ENCODE assay signal across 31 cellular contexts in the genomic region with DNA sequence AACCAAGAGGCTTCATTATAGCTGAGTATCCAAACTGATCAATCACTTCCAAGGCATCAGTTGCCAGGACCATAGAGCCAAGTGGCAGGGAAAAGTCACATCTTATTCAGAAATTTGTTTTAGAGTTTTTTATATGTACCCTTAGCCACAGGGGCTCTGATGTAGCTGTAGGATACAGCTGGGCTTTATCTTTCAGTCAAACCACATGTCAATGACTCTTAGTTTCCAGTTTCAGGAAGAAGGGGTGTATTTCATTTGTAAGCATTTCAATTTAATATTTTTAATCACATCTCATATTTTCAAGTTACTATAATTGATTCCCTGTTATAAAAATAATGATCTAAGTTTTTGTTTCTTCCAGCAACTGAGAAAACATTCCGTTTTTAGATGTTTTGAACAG. TPM values are rescaled to one million over a fixed set of nuclear protein-coding genes. Genes with fewer than 3 reads are reported as not detected.
DNase-seq lines count a peak whose midpoint lies in the region; ATAC-seq and TF ChIP-seq lines count a peak whose summit lies in the region.
"Had no signal": no experiment of that assay in that cellular context is flagged by ENCODE, and none has a peak within 500 bp of the region (broad histone marks: within the 10 kb centered on the region; RNA-seq: fewer than 3 reads in every experiment).

No MANE protein-coding gene starts in this region.

- H3K27me3 ChIP-seq in Loucy (ENCODE audit: insufficient read depth, low read length, poor library complexity, severe bottlenecking) = no peaks in the 10 kb centered on the region
- H3K27me3 ChIP-seq: dorsolateral prefrontal cortex, gastroesophageal sphincter, neutrophil, Peyer's patch, sigmoid colon, testis, uterus had no signal

- H3K27me3 Mint-ChIP-seq in activated T-cell treated with anti-CD3 and anti-CD28 coated beads, Interleukin-2, amount 50 U/mL, for 4 hours (ENCODE audit: low read depth) = no peaks in the 10 kb centered on the region
- no peaks in the 10 kb centered on the region for H3K27me3 Mint-ChIP-seq in activated T-helper 17 cell treated with anti-CD3 and anti-CD28 coated beads, Interleukin-2, amount 50 U/mL, for 72 hours
- peaks cover 6% of the 10 kb centered on the region for H3K27me3 Mint-ChIP-seq in nephron progenitor cell (ENCODE audit: low read depth, poor library complexity)
- H3K27me3 Mint-ChIP-seq: progenitor cell of endocrine pancreas; stimulated activated naive B cell treated with anti-CD40 and anti-IgM and Interleukin-4, amounts not matched to agents 10 μg/mL and 1 μg/mL and 100 μg/mL, for 72 hours had no signal

- no peaks in the 10 kb centered on the region; the same call in 1 of the 2 replicates for H3F3A ChIP-seq in Loucy (ENCODE audit: low read depth)

- no peaks in the 10 kb centered on the region for H3K9me3 ChIP-seq in Loucy (ENCODE audit: insufficient read depth, low read depth, low read length)
- H3K9me3 ChIP-seq: A549, gastroesophageal sphincter, neutrophil, Peyer's patch, sigmoid colon, testis, uterus had no signal

- peak; percentile 8 to 11 for ATAC-seq in activated T-cell treated with anti-CD3 and anti-CD28 coated beads, Interleukin-2, amount 50 U/mL, for 4 hours
- ATAC-seq in activated T-helper 17 cell treated with anti-CD3 and anti-CD28 coated beads, Interleukin-2, amount 50 U/mL, for 72 hours (replicated peaks) = no peak
- no peak for ATAC-seq in HG02798 (IDR thresholded peaks at IDR 0.05; ENCODE audit: poor library complexity, unreplicated experiment)
- ATAC-seq: A549; gastroesophageal sphincter; GM23338; stimulated activated naive B cell treated with anti-CD40 and anti-IgM and Interleukin-4, amounts not matched to agents 10 μg/mL and 1 μg/mL and 100 μg/mL, for 72 hours had no signal

- no peaks in the 10 kb centered on the region for H3K36me3 ChIP-seq in Loucy (ENCODE audit: insufficient read depth, low read length)
- H3K36me3 ChIP-seq: gastroesophageal sphincter, neutrophil, Peyer's patch, sigmoid colon, uterus had no signal

- no peak overlapping the region for H3K4me3 Mint-ChIP-seq in activated T-cell treated with anti-CD3 and anti-CD28 coated beads, Interleukin-2, amount 50 U/mL, for 4 hours
- H3K4me3 Mint-ChIP-seq in activated T-helper 17 cell treated with anti-CD3 and anti-CD28 coated beads, Interleukin-2, amount 50 U/mL, for 72 hours = peak overlapping the region; percentile 95
- H3K4me3 Mint-ChIP-seq in nephron progenitor cell = peak overlapping the region; percentile 91
- H3K4me3 Mint-ChIP-seq: GM23338; stimulated activated naive B cell treated with anti-CD40 and anti-IgM and Interleukin-4, amounts not matched to agents 10 μg/mL and 1 μg/mL and 100 μg/mL, for 72 hours had no signal

- no peaks in the 10 kb centered on the region for H3K36me3 Mint-ChIP-seq in activated T-cell treated with anti-CD3 and anti-CD28 coated beads, Interleukin-2, amount 50 U/mL, for 4 hours (ENCODE audit: insufficient read depth)
- peaks cover 9% of the 10 kb centered on the region for H3K36me3 Mint-ChIP-seq in activated T-helper 17 cell treated with anti-CD3 and anti-CD28 coated beads, Interleukin-2, amount 50 U/mL, for 72 hours (ENCODE audit: low read depth)
- H3K36me3 Mint-ChIP-seq in nephron progenitor cell (ENCODE audit: low read depth) = peaks cover 12% of the 10 kb centered on the region

- H3K27ac Mint-ChIP-seq in activated T-helper 17 cell treated with anti-CD3 and anti-CD28 coated beads, Interleukin-2, amount 50 U/mL, for 72 hours = no peak overlapping the region
- H3K27ac Mint-ChIP-seq in nephron progenitor cell = no peak overlapping the region
- H3K27ac Mint-ChIP-seq: GM23338; progenitor cell of endocrine pancreas; stimulated activated naive B cell treated with anti-CD40 and anti-IgM and Interleukin-4, amounts not matched to agents 10 μg/mL and 1 μg/mL and 100 μg/mL, for 72 hours had no signal

- H2AFZ ChIP-seq in Loucy (ENCODE audit: low read length) = no peak overlapping the region
- H2AFZ ChIP-seq: GM23338 had no signal

- H3K4me1 Mint-ChIP-seq in activated T-cell treated with anti-CD3 and anti-CD28 coated beads, Interleukin-2, amount 50 U/mL, for 4 hours (ENCODE audit: low read depth) = peaks cover 27% of the 10 kb centered on the region
- H3K4me1 Mint-ChIP-seq in activated T-helper 17 cell treated with anti-CD3 and anti-CD28 coated beads, Interleukin-2, amount 50 U/mL, for 72 hours = peaks cover 17% of the 10 kb centered on the region
- H3K4me1 Mint-ChIP-seq in nephron progenitor cell = peaks cover 22% of the 10 kb centered on the region

- peak overlapping the region; percentile 13 for H3K4me2 ChIP-seq in Loucy (ENCODE audit: low read depth, low read length, poor library complexity, severe bottlenecking)
- H3K4me2 ChIP-seq: A549, GM23338 had no signal

- no peak for TF ChIP-seq CTCF in Loucy (conservative IDR thresholded peaks at IDR 0.05; ENCODE audit: low read length)
- no peak for TF ChIP-seq CTCF in nephron progenitor cell (IDR thresholded peaks at IDR 0.05)

- peaks cover 26% of the 10 kb centered on the region; the same call in 1 of the 2 replicates for H3K79me2 ChIP-seq in Loucy (ENCODE audit: insufficient read depth, low read length)

- H4K20me1 ChIP-seq in Loucy (ENCODE audit: insufficient read depth, low read length, poor library complexity, severe bottlenecking) = no peaks in the 10 kb centered on the region

- H3K9me2 ChIP-seq in Loucy (replicated peaks; ENCODE audit: low read depth, low read length) = no peaks in the 10 kb centered on the region

- DNase-seq in activated T-cell treated with anti-CD3 and anti-CD28 coated beads, Interleukin-2, amount 50 U/mL, for 4 hours = no peak
- no peak for DNase-seq in activated T-cell treated with anti-CD3 and anti-CD28 coated beads, Interleukin-2, amount 50 U/mL, for 1 hour
- DNase-seq in nephron progenitor cell = no peak
- no peak for DNase-seq in NCI-H2227 treated with DMSO at 0.1 percent for 48 hours (lab: John Stamatoyannopoulos, UW)
- no peak for DNase-seq in NCI-H345 (lab: John Stamatoyannopoulos, UW)
- DNase-seq: AML-193; cerebellar nuclear complex; DMS153; hypothalamus; Kasumi-1; NCI-H1092; NCI-H1694 treated with DMSO at 0.1 percent for 48 hours; NCI-H2171; NCI-H524 treated with DMSO at 0.1 percent for 48 hours; SHP77 treated with DMSO at 0.1 percent for 48 hours; sigmoid colon; stimulated activated CD4-positive, alpha-beta T cell treated with anti-CD3 and anti-CD28 coated beads, Interleukin-4, amount 100 ng/mL, for 4 hours; stimulated activated naive B cell treated with anti-CD40 and anti-IgM and Interleukin-4, amounts not matched to agents 10 μg/mL and 1 μg/mL and 100 μg/mL, for 72 hours; T-helper 1 cell; testis; uterus had no signal

- no peaks in the 10 kb centered on the region for H3K9me3 Mint-ChIP-seq in activated T-cell treated with anti-CD3 and anti-CD28 coated beads, Interleukin-2, amount 50 U/mL, for 4 hours
- no peaks in the 10 kb centered on the region for H3K9me3 Mint-ChIP-seq in activated T-helper 17 cell treated with anti-CD3 and anti-CD28 coated beads, Interleukin-2, amount 50 U/mL, for 72 hours
- no peaks in the 10 kb centered on the region for H3K9me3 Mint-ChIP-seq in nephron progenitor cell
- H3K9me3 Mint-ChIP-seq: GM23338; stimulated activated naive B cell treated with anti-CD40 and anti-IgM and Interleukin-4, amounts not matched to agents 10 μg/mL and 1 μg/mL and 100 μg/mL, for 72 hours had no signal

- H3K4me3 ChIP-seq in Loucy (ENCODE audit: low read length, poor library complexity, severe bottlenecking) = no peak overlapping the region
- H3K4me3 ChIP-seq: A549, dorsolateral prefrontal cortex, gastroesophageal sphincter, GM23338, Peyer's patch, sigmoid colon, testis, uterus had no signal

- H3K4me1 ChIP-seq in Loucy (ENCODE audit: insufficient read depth, low read length, poor library complexity, severe bottlenecking) = peaks cover 21% of the 10 kb centered on the region

- no peak overlapping the region for H3K9ac ChIP-seq in Loucy (ENCODE audit: low read depth, low read length, poor library complexity, severe bottlenecking)

RNA-seq across cellular contexts. Expression of a gene that starts 2.9 kb away (rescaled TPM):
- 10 to 100 TPM; 15.6 to 27.0 (median 25.6) TPM for total RNA-seq in activated T-cell treated with anti-CD3 and anti-CD28 coated beads, Interleukin-2, amount 50 U/mL, for 4 hours
- 10 to 100 TPM; 30.9 to 50.6 TPM for total RNA-seq in activated T-helper 17 cell treated with anti-CD3 and anti-CD28 coated beads, Interleukin-2, amount 50 U/mL, for 72 hours

RNA-seq across cellular contexts. Expression of a gene that starts 33.7 kb away (rescaled TPM):
- total RNA-seq in activated T-cell treated with anti-CD3 and anti-CD28 coated beads, Interleukin-2, amount 50 U/mL, for 4 hours = 10 to 100 TPM; 27.4 to 38.3 (median 32.7) TPM
- 10 to 100 TPM; 20.6 to 24.5 TPM for total RNA-seq in activated T-helper 17 cell treated with anti-CD3 and anti-CD28 coated beads, Interleukin-2, amount 50 U/mL, for 72 hours
- total RNA-seq: GM23338 had no signal

RNA-seq across cellular contexts. Expression of a gene that starts 41.2 kb away (rescaled TPM):
- 100 to 1,000 TPM; 154 to 163 (median 161) TPM for total RNA-seq in activated T-cell treated with anti-CD3 and anti-CD28 coated beads, Interleukin-2, amount 50 U/mL, for 4 hours
- 100 to 1,000 TPM in 1 of 2 donors, 10 to 100 TPM in 1; 63.0 to 116 TPM for total RNA-seq in activated T-helper 17 cell treated with anti-CD3 and anti-CD28 coated beads, Interleukin-2, amount 50 U/mL, for 72 hours

Comparison
In these comparisons a context has a peak if more than half of its experiments do, and no peak if none do; other contexts are left out.
1. ATAC-seq: peak in activated T-cell treated with anti-CD3 and anti-CD28 coated beads, Interleukin-2, amount 50 U/mL, for 4 hours (2 of 2); none in activated T-helper 17 cell treated with anti-CD3 and anti-CD28 coated beads, Interleukin-2, amount 50 U/mL, for 72 hours (single experiment) and HG02798 (single experiment).